In the genomic region with DNA sequence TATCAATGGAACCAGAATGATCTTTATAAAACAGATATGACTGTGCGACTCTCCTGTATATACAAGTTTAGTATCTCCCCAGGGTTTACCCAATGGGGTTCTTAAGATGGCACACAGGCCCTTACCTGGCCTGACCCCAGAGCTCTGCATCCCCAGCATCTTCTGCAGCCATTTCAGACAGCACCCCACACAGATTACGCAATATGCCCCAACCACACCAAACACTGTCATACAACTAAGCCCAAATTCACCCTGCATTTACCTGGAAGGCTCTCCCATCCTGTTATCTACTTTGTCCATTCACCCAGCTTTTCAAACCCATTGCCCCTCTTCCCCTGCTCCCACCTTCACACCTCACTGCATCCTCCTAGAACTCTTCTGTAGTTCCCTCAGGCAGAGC, we compare ENCODE assay signal across 8 cellular contexts.
"Had no signal": no experiment of that assay in that cellular context is flagged by ENCODE, and none has a peak within 500 bp of the region (broad histone marks: within the 10 kb centered on the region; RNA-seq: fewer than 3 reads in every experiment).

No MANE protein-coding gene starts in this region.

- ATAC-seq: GM23338, HCT116 had no signal

- H3K9me3 ChIP-seq: HAP-1 had no signal

- H3K4me2 ChIP-seq: GM23338 had no signal

- H3K4me1 ChIP-seq: HAP-1 had no signal

- H3K9me3 Mint-ChIP-seq: IgD-negative memory B cell had no signal

- H3K27ac ChIP-seq: HL-60 had no signal

- H3K36me3 Mint-ChIP-seq: IgD-negative memory B cell had no signal

- H2AFZ ChIP-seq: GM23338 had no signal

- H3K4me3 ChIP-seq: GM23338, HAP-1 had no signal

- DNase-seq: H7, HFFc6, KBM-7 had no signal

- H3K27ac Mint-ChIP-seq: GM23338, HFFc6, IgD-negative memory B cell had no signal

- H3K4me1 Mint-ChIP-seq: GM23338 had no signal

- H3K36me3 ChIP-seq: HAP-1 had no signal

- H3K4me3 Mint-ChIP-seq: GM23338, HFFc6, IgD-negative memory B cell had no signal

- H3K27me3 Mint-ChIP-seq: IgD-negative memory B cell had no signal
